8 cellular contexts compared by ENCODE assay signal in the genomic region with DNA sequence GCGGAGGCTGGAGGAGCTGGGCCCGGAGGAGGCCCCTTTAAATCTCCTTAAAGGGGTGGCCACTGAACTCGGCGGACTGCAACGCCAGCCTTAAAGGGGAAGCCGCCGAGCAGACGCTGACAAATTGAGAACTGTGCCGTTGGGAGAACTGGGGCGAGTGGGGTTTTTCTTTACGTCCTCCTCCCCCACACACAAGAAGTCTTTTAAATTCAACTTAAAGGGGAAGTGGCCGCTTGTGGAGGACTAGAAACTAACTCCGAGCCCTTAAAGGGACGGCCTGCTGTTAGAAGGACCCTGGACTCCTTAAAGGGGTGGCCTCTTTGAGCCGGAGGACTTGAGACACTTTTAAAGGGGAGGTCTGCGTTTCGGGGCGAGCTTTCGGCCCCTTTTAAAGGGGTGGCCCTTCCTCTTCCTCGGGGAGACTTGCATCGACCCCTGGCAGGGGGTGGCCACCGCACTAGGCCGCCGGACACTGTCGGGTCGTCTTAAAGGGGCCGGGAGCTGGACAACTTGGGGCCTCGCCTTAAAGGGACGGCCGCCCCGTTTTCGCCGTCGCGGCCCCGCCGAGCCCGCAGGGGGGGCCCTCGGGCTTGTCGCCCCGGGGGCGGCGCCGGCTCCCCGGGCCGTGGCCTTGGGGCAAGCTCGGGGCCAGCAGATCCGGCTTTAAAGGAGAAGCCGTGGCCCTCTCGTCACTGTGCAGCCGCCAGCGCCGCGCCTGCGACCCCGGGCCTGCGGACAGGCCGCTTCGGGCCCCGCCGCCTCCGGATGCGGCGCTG. TPM values are rescaled to one million over a fixed set of nuclear protein-coding genes. Genes with fewer than 3 reads are reported as not detected.
DNase-seq lines count a peak whose midpoint lies in the region; FAIRE-seq and TF ChIP-seq lines count a peak whose summit lies in the region.

No MANE protein-coding gene starts in this region.

- H3K4me2 ChIP-seq in Loucy (ENCODE audit: low read depth, low read length, poor library complexity, severe bottlenecking) (peak overlapping the region; percentile 38), keratinocyte (ENCODE audit: control insufficient read depth, extremely low read depth, insufficient read depth, low read depth, low read length) (peak overlapping the region; percentile 48), smooth muscle cell (peak overlapping the region; percentile 99)

- H3K27ac ChIP-seq in HEK293 (ENCODE audit: extremely low read depth, low read depth, low read length) (peak overlapping the region; percentile 95), SJCRH30 (peak overlapping the region; percentile 56), keratinocyte (ENCODE audit: control insufficient read depth, insufficient read depth, low read length) (peak overlapping the region; percentile 100), smooth muscle cell (ENCODE audit: low read depth) (peak overlapping the region; percentile 95)

- no peaks in the 10 kb centered on the region for H3K9me3 ChIP-seq in HEK293 (ENCODE audit: control insufficient read depth, insufficient read depth, low read depth, low read length)
- H3K9me3 ChIP-seq in Loucy (ENCODE audit: insufficient read depth, low read depth, low read length) = no peaks in the 10 kb centered on the region
- no peaks in the 10 kb centered on the region for H3K9me3 ChIP-seq in SJCRH30 (replicated peaks)
- no peaks in the 10 kb centered on the region for H3K9me3 ChIP-seq in keratinocyte (ENCODE audit: control insufficient read depth, low read depth, low read length)
- no peaks in the 10 kb centered on the region for H3K9me3 ChIP-seq in smooth muscle cell (replicated peaks; ENCODE audit: low read depth)

- H3K36me3 ChIP-seq in HEK293 (ENCODE audit: control insufficient read depth in 2 of 2, insufficient read depth in 1 of 2, low read length in 2 of 2) (peaks cover 27 to 70% of the 10 kb centered on the region in 2 experiments; a peak in 2 of 3 replicates), Loucy (ENCODE audit: insufficient read depth, low read length) (peaks cover 46% of the 10 kb centered on the region; the same call in 1 of the 2 replicates), SJCRH30 (peaks cover 15% of the 10 kb centered on the region), keratinocyte (ENCODE audit: control insufficient read depth in 2 of 2, extremely low read depth in 1 of 2, insufficient read depth in 2 of 2, low read length in 2 of 2) (peaks cover 44% of the 10 kb centered on the region in 2 experiments), smooth muscle cell (ENCODE audit: low read depth) (peaks cover 8% of the 10 kb centered on the region)

- peak; percentile 93 to 94 for DNase-seq in stimulated activated CD4-positive, alpha-beta T cell treated with anti-CD3 and anti-CD28 coated beads, Interleukin-2, amount 100 ng/mL, for 48 hours
- no peak for DNase-seq in stimulated activated CD4-positive, alpha-beta T cell treated with anti-CD3 and anti-CD28 coated beads, Interleukin-4, amount 100 ng/mL, for 1 hour
- peak in 1 of 2 experiments; percentile 84 for DNase-seq in SJCRH30
- peak; percentile 94 for DNase-seq in cerebellum (ENCODE audit: low spot score)
- peak; percentile 87 for DNase-seq in keratinocyte (ENCODE audit: low read depth, low spot score)
- DNase-seq in smooth muscle cell (lab: John Stamatoyannopoulos, UW; ENCODE audit: unreplicated experiment) = peak; percentile 86

- H3K79me2 ChIP-seq in Loucy (ENCODE audit: insufficient read depth, low read length) = peaks cover 45% of the 10 kb centered on the region
- H3K79me2 ChIP-seq in keratinocyte (ENCODE audit: control insufficient read depth, insufficient read depth, low read length) = peaks cover 42% of the 10 kb centered on the region
- peaks cover 41% of the 10 kb centered on the region for H3K79me2 ChIP-seq in smooth muscle cell (ENCODE audit: low read depth)

- H3K4me1 ChIP-seq in HEK293 (ENCODE audit: control insufficient read depth, insufficient read depth, low read length) = peaks cover 7% of the 10 kb centered on the region
- peaks cover 29% of the 10 kb centered on the region for H3K4me1 ChIP-seq in Loucy (ENCODE audit: insufficient read depth, low read length, poor library complexity, severe bottlenecking)
- H3K4me1 ChIP-seq in SJCRH30 = peaks cover 5% of the 10 kb centered on the region; the same call in 1 of the 2 replicates
- H3K4me1 ChIP-seq in keratinocyte (ENCODE audit: control insufficient read depth, extremely low read depth, insufficient read depth, low read length) = peaks cover 24% of the 10 kb centered on the region
- peaks cover 13% of the 10 kb centered on the region for H3K4me1 ChIP-seq in smooth muscle cell (ENCODE audit: low read depth)

- 0% methylated on average over 59 of the region's 64 CpGs for whole genome bisulfite sequencing in smooth muscle cell (ENCODE audit: low lambda C conversion rate)

- H3F3A ChIP-seq in Loucy (ENCODE audit: low read depth) (peaks cover 4% of the 10 kb centered on the region; the same call in 1 of the 2 replicates), smooth muscle cell (ENCODE audit: low read depth) (peaks cover 19% of the 10 kb centered on the region)

- H3K4me3 ChIP-seq in HEK293 (ENCODE audit: low read depth, low read length) (peak overlapping the region; percentile 91), Loucy (ENCODE audit: low read length, poor library complexity, severe bottlenecking) (peak overlapping the region; percentile 74), SJCRH30 (peak overlapping the region; percentile 67), keratinocyte (ENCODE audit: control insufficient read depth in 2 of 3, extremely low read depth in 1 of 3, insufficient read depth in 2 of 3, low read depth in 1 of 3, low read length in 3 of 3) (peak overlapping the region; percentile 87 to 97 (median 90)), smooth muscle cell (peak overlapping the region; percentile 82)

- FAIRE-seq in keratinocyte (lab: Jason Lieb, UNC) = peak; percentile 9

- CTCF ChIA-PET in HEK293 (lab: Yijun Ruan, JAX) = interaction anchor here (0.5 to 4.1 kb wide), 12 partner anchors 9 to 280 kb away, joined by 3 to 43 read pairs (median 4); a partner anchor contains a TSS

- dilution Hi-C loops in keratinocyte (cut with MboI; ENCODE audit: extremely low pct_ligation_motif_present, low sequenced_read_pairs) = no loop called here

- H3K9me2 ChIP-seq in Loucy (replicated peaks; ENCODE audit: low read depth, low read length) = no peaks in the 10 kb centered on the region

- peak overlapping the region; percentile 68 for H3K9ac ChIP-seq in Loucy (ENCODE audit: low read depth, low read length, poor library complexity, severe bottlenecking)
- peak overlapping the region; percentile 99 for H3K9ac ChIP-seq in keratinocyte (ENCODE audit: control insufficient read depth, extremely low read depth, insufficient read depth, low read length)
- peak overlapping the region; percentile 97 for H3K9ac ChIP-seq in smooth muscle cell (ENCODE audit: low read depth)

- H2AFZ ChIP-seq in Loucy (ENCODE audit: low read length) = peak overlapping the region; percentile 40
- H2AFZ ChIP-seq in keratinocyte (ENCODE audit: control insufficient read depth, low read length) = peak overlapping the region; percentile 22
- H2AFZ ChIP-seq in smooth muscle cell (ENCODE audit: low read depth) = no peak overlapping the region

- H4K20me1 ChIP-seq in Loucy (ENCODE audit: insufficient read depth, low read length, poor library complexity, severe bottlenecking) (peaks cover 41% of the 10 kb centered on the region), keratinocyte (ENCODE audit: control insufficient read depth, extremely low read depth, insufficient read depth, low read length) (no peaks in the 10 kb centered on the region), smooth muscle cell (ENCODE audit: low read depth) (peaks cover 44% of the 10 kb centered on the region)

- POLR2A ChIA-PET in HEK293 (lab: Yijun Ruan, JAX) = interaction anchor here (0.5 to 2.6 kb wide), 27 partner anchors 8 to 606 kb away, joined by 3 to 29 read pairs (median 4); a partner anchor contains a TSS

- TF ChIP-seq CTCF in HEK293 (tag by site-specific recombination; IDR thresholded peaks at IDR 0.05) = 0 out of 2 replicates have a peak, but pooled peaks have one; percentile 36
- peak; percentile 27; the same call in 1 of the 2 replicates for TF ChIP-seq CTCF in Loucy (conservative IDR thresholded peaks at IDR 0.05; ENCODE audit: low read length)
- TF ChIP-seq CTCF in keratinocyte (optimal IDR thresholded peaks at IDR 0.05 in 1 of 3, IDR thresholded peaks at IDR 0.05 in 1 of 3, conservative IDR thresholded peaks at IDR 0.05 in 1 of 3; ENCODE audit: extremely low read depth in 1 of 3, insufficient read depth in 2 of 3, low read length in 3 of 3) = peak in 1 of 3 experiments; percentile 9
- TF ChIP-seq CTCF in smooth muscle cell (IDR thresholded peaks at IDR 0.05; ENCODE audit: borderline replicate concordance, insufficient read depth, poor library complexity, severe bottlenecking) = peak; percentile 30

- H3K9me1 ChIP-seq in keratinocyte (ENCODE audit: control insufficient read depth, extremely low read depth, insufficient read depth, low read length) = no peaks in the 10 kb centered on the region

- H3K27me3 ChIP-seq in Loucy (ENCODE audit: insufficient read depth, low read length, poor library complexity, severe bottlenecking) (no peaks in the 10 kb centered on the region), SJCRH30 (no peaks in the 10 kb centered on the region), keratinocyte (ENCODE audit: control insufficient read depth, extremely low read depth, insufficient read depth, low read length) (no peaks in the 10 kb centered on the region), smooth muscle cell (ENCODE audit: low read depth) (no peaks in the 10 kb centered on the region)

RNA-seq across cellular contexts. Expression of a gene that starts 0.7 kb away (rescaled TPM):
- total RNA-seq in SJCRH30 (2014; rRNA removed; shearing (Covaris generic)) = 17.6 and 21.1 TPM in 2 replicates
- total RNA-seq in cerebellum (16.6 TPM), smooth muscle cell (18.3 and 22.3 TPM in 2 replicates)
- polyA plus RNA-seq in keratinocyte (5.1 to 7.7 TPM (median 7.3 TPM) in 3 replicates), smooth muscle cell (21.9 and 25.0 TPM in 2 replicates)
- polyA plus RNA-seq in keratinocyte (2011; ENCODE audit: low read depth) = 9.2 TPM
- polyA plus RNA-seq in keratinocyte (2011; cell fraction: cytosol; rRNA removed) = 4.7 and 7.9 TPM in 2 replicates
- 34.3 and 40.8 TPM in 2 replicates for polyA plus RNA-seq in keratinocyte (2011; cell fraction: nucleus; rRNA removed)
- polyA plus RNA-seq in keratinocyte (2012; ENCODE audit: low replicate concordance) = 27.7 and 29.5 TPM in 2 replicates
- polyA minus RNA-seq in keratinocyte = 8.6 to 23.9 TPM (median 9.5 TPM) in 3 replicates
- 10.2 TPM for polyA minus RNA-seq in keratinocyte (2011; cell fraction: cytosol; rRNA and poly(A)+ RNA removed)
- polyA minus RNA-seq in keratinocyte (2011; cell fraction: nucleus; rRNA and poly(A)+ RNA removed) = 15.7 and 18.5 TPM in 2 replicates

RNA-seq across cellular contexts. Expression of a gene that starts 8.2 kb away (rescaled TPM):
- total RNA-seq in SJCRH30 (2014; rRNA removed; shearing (Covaris generic)) = 10.5 and 12.7 TPM in 2 replicates
- total RNA-seq in cerebellum = 8.4 TPM
- 4.3 to 7.4 TPM (median 4.8 TPM) in 3 replicates for polyA plus RNA-seq in keratinocyte
- polyA plus RNA-seq in keratinocyte (2011; ENCODE audit: low read depth) = 17.8 TPM
- polyA plus RNA-seq in keratinocyte (2011; cell fraction: cytosol; rRNA removed) = 3.6 and 7.5 TPM in 2 replicates
- polyA plus RNA-seq in keratinocyte (2011; cell fraction: nucleus; rRNA removed) = 19.0 and 23.4 TPM in 2 replicates
- 21.1 and 33.1 TPM in 2 replicates for polyA plus RNA-seq in keratinocyte (2012; ENCODE audit: low replicate concordance)
- 2.3 to 12.0 TPM (median 4.2 TPM) in 3 replicates for polyA minus RNA-seq in keratinocyte
- 19.2 TPM for polyA minus RNA-seq in keratinocyte (2011; cell fraction: cytosol; rRNA and poly(A)+ RNA removed)
- polyA minus RNA-seq in keratinocyte (2011; cell fraction: nucleus; rRNA and poly(A)+ RNA removed) = 4.0 TPM in 2 replicates
- 7.4 and 22.0 TPM in 2 replicates for total RNA-seq in smooth muscle cell
- 16.7 and 26.1 TPM in 2 replicates for polyA plus RNA-seq in smooth muscle cell

RNA-seq across cellular contexts. Expression of a gene that starts 40.1 kb away (rescaled TPM):
- total RNA-seq in SJCRH30 (2014; rRNA removed; shearing (Covaris generic)) = 19.3 and 22.0 TPM in 2 replicates
- total RNA-seq in cerebellum (33.2 TPM), smooth muscle cell (9.0 and 16.2 TPM in 2 replicates)
- polyA plus RNA-seq in keratinocyte (1.0 to 4.6 TPM (median 1.4 TPM) in 3 replicates), smooth muscle cell (14.5 and 24.9 TPM in 2 replicates)
- 5.6 TPM for polyA plus RNA-seq in keratinocyte (2011; ENCODE audit: low read depth)
- 1.6 and 2.8 TPM in 2 replicates for polyA plus RNA-seq in keratinocyte (2011; cell fraction: cytosol; rRNA removed)
- polyA plus RNA-seq in keratinocyte (2011; cell fraction: nucleus; rRNA removed) = 21.8 and 24.4 TPM in 2 replicates
- 6.1 and 14.4 TPM in 2 replicates for polyA plus RNA-seq in keratinocyte (2012; ENCODE audit: low replicate concordance)
- 10.7 to 92.1 TPM (median 11.8 TPM) in 3 replicates for polyA minus RNA-seq in keratinocyte
- polyA minus RNA-seq in keratinocyte (2011; cell fraction: cytosol; rRNA and poly(A)+ RNA removed) = 9.0 TPM
- polyA minus RNA-seq in keratinocyte (2011; cell fraction: nucleus; rRNA and poly(A)+ RNA removed) = 21.9 and 33.0 TPM in 2 replicates

RNA-seq across cellular contexts. Expression of a gene that starts 48.7 kb away (rescaled TPM):
- total RNA-seq in SJCRH30 (2014; rRNA removed; shearing (Covaris generic)) = 15.6 and 16.4 TPM in 2 replicates
- total RNA-seq in cerebellum = 7.2 TPM
- 2.1 to 5.7 TPM (median 3.3 TPM) in 3 replicates for polyA plus RNA-seq in keratinocyte
- 0.50 TPM for polyA plus RNA-seq in keratinocyte (2011; ENCODE audit: low read depth)
- 3.1 and 3.7 TPM in 2 replicates for polyA plus RNA-seq in keratinocyte (2011; cell fraction: cytosol; rRNA removed)
- polyA plus RNA-seq in keratinocyte (2011; cell fraction: nucleus; rRNA removed) = 3.2 and 3.9 TPM in 2 replicates
- polyA plus RNA-seq in keratinocyte (2012; ENCODE audit: low replicate concordance) = 1.3 and 6.5 TPM in 2 replicates
- polyA minus RNA-seq in keratinocyte = 4.4 to 7.4 TPM (median 6.0 TPM) in 3 replicates
- polyA minus RNA-seq in keratinocyte (2011; cell fraction: cytosol; rRNA and poly(A)+ RNA removed) = 8.6 TPM
- 3.5 and 3.6 TPM in 2 replicates for polyA minus RNA-seq in keratinocyte (2011; cell fraction: nucleus; rRNA and poly(A)+ RNA removed)
- 9.9 and 10.0 TPM in 2 replicates for total RNA-seq in smooth muscle cell
- polyA plus RNA-seq in smooth muscle cell = 8.2 and 10.6 TPM in 2 replicates

Comparison
In these comparisons a context has a peak if more than half of its experiments do, and no peak if none do; other contexts are left out.
1. H3K4me2 ChIP-seq: peak in every context shown above with its lines; median percentile 99 in smooth muscle cell; 48 in keratinocyte; 38 in Loucy.